ENCODE assay signal across 2 cellular contexts in the genomic region with DNA sequence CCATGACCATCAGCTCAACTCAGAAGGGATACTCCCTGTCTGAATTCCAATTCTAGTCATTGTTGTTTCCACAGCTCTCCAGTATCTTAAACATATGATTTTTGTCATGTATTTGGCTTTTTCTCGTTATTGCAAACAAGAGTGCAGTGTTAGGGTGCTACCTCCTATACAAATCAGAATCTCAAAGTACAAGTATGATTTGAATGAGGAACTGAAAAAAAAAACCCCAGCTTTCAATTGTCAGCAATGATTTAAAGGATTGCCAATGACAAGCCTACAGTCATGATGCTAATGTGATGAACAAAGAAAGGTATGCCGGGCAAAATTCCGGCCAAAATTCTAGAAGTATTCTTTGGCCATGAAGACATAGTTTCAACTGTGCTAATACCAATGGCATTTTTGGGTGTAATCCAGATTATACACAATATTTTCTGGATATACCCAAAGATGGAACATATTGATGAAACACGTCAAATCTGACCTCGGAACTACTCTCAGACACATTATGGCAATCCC.
TF ChIP-seq lines count a peak whose summit lies in the region.

No MANE protein-coding gene starts in this region.

TF ChIP-seq in HepG2, 621 proteins besides CTCF, POLR2A, EP300 and RAD21:
- TF ChIP-seq ZSCAN20 (CRISPR knock-in tag; IDR thresholded peaks at IDR 0.05; ENCODE audit: borderline replicate concordance) (no peak), RCOR2 (CRISPR knock-in tag; IDR thresholded peaks at IDR 0.05) (no peak), PAWR (CRISPR knock-in tag; IDR thresholded peaks at IDR 0.05; ENCODE audit: borderline replicate concordance) (no peak), NFIC (IDR thresholded peaks at IDR 0.05; ENCODE audit: low read length) (no peak), ZNF616 (CRISPR knock-in tag; IDR thresholded peaks at IDR 0.05; ENCODE audit: low read depth) (no peak), ZNF329 (CRISPR knock-in tag; IDR thresholded peaks at IDR 0.05; ENCODE audit: low read depth) (no peak), MTF2 (CRISPR knock-in tag; IDR thresholded peaks at IDR 0.05; ENCODE audit: borderline replicate concordance) (no peak), ZSCAN29 (CRISPR knock-in tag; conservative IDR thresholded peaks at IDR 0.05) (no peak)
- TF ChIP-seq, protein P1, sequence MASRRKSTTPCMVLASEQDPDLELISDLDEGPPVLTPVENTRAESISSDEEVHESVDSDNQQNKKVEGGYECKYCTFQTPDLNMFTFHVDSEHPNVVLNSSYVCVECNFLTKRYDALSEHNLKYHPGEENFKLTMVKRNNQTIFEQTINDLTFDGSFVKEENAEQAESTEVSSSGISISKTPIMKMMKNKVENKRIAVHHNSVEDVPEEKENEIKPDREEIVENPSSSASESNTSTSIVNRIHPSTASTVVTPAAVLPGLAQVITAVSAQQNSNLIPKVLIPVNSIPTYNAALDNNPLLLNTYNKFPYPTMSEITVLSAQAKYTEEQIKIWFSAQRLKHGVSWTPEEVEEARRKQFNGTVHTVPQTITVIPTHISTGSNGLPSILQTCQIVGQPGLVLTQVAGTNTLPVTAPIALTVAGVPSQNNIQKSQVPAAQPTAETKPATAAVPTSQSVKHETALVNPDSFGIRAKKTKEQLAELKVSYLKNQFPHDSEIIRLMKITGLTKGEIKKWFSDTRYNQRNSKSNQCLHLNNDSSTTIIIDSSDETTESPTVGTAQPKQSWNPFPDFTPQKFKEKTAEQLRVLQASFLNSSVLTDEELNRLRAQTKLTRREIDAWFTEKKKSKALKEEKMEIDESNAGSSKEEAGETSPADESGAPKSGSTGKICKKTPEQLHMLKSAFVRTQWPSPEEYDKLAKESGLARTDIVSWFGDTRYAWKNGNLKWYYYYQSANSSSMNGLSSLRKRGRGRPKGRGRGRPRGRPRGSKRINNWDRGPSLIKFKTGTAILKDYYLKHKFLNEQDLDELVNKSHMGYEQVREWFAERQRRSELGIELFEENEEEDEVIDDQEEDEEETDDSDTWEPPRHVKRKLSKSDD (CRISPR knock-in tag; IDR thresholded peaks at IDR 0.05; ENCODE audit: low read depth) = no peak
- TF ChIP-seq, protein P2, sequence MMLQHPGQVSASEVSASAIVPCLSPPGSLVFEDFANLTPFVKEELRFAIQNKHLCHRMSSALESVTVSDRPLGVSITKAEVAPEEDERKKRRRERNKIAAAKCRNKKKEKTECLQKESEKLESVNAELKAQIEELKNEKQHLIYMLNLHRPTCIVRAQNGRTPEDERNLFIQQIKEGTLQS (CRISPR knock-in tag; IDR thresholded peaks at IDR 0.05) = no peak
- TF ChIP-seq, protein P3, sequence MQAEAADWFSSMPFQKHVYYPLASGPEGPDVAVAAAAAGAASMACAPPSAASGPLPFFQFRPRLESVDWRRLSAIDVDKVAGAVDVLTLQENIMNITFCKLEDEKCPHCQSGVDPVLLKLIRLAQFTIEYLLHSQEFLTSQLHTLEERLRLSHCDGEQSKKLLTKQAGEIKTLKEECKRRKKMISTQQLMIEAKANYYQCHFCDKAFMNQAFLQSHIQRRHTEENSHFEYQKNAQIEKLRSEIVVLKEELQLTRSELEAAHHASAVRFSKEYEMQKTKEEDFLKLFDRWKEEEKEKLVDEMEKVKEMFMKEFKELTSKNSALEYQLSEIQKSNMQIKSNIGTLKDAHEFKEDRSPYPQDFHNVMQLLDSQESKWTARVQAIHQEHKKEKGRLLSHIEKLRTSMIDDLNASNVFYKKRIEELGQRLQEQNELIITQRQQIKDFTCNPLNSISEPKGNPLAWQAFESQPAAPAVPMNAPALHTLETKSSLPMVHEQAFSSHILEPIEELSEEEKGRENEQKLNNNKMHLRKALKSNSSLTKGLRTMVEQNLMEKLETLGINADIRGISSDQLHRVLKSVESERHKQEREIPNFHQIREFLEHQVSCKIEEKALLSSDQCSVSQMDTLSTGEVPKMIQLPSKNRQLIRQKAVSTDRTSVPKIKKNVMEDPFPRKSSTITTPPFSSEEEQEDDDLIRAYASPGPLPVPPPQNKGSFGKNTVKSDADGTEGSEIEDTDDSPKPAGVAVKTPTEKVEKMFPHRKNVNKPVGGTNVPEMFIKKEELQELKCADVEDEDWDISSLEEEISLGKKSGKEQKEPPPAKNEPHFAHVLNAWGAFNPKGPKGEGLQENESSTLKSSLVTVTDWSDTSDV (CRISPR knock-in tag; IDR thresholded peaks at IDR 0.05) = no peak
- TF ChIP-seq, protein P4, sequence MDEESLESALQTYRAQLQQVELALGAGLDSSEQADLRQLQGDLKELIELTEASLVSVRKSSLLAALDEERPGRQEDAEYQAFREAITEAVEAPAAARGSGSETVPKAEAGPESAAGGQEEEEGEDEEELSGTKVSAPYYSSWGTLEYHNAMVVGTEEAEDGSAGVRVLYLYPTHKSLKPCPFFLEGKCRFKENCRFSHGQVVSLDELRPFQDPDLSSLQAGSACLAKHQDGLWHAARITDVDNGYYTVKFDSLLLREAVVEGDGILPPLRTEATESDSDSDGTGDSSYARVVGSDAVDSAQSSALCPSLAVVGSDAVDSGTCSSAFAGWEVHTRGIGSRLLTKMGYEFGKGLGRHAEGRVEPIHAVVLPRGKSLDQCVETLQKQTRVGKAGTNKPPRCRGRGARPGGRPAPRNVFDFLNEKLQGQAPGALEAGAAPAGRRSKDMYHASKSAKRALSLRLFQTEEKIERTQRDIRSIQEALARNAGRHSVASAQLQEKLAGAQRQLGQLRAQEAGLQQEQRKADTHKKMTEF (CRISPR knock-in tag; IDR thresholded peaks at IDR 0.05) = no peak
- TF ChIP-seq, protein P5, sequence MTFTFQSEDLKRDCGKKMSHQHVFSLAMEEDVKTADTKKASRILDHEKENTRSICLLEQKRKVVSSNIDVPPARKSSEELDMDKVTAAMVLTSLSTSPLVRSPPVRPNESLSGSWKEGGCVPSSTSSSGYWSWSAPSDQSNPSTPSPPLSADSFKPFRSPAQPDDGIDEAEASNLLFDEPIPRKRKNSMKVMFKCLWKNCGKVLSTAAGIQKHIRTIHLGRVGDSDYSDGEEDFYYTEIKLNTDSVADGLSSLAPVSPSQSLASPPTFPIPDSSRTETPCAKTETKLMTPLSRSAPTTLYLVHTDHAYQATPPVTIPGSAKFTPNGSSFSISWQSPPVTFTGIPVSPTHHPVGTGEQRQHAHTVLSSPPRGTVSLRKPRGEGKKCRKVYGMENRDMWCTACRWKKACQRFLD (CRISPR knock-in tag; IDR thresholded peaks at IDR 0.05; ENCODE audit: borderline replicate concordance) = no peak

TF ChIP-seq in GM12878, 131 proteins besides CTCF, POLR2A, EP300 and RAD21:
- TF ChIP-seq SPI1 (IDR thresholded peaks at IDR 0.05; ENCODE audit: borderline replicate concordance, insufficient read depth, low read depth, low read length) (peak; percentile 62; the same call in 1 of the 2 replicates), MYC (IDR thresholded peaks at IDR 0.05; ENCODE audit: insufficient read depth, insufficient read length, insufficient replicate concordance, low read length, severe bottlenecking) (no peak)
- TF ChIP-seq, protein P6, sequence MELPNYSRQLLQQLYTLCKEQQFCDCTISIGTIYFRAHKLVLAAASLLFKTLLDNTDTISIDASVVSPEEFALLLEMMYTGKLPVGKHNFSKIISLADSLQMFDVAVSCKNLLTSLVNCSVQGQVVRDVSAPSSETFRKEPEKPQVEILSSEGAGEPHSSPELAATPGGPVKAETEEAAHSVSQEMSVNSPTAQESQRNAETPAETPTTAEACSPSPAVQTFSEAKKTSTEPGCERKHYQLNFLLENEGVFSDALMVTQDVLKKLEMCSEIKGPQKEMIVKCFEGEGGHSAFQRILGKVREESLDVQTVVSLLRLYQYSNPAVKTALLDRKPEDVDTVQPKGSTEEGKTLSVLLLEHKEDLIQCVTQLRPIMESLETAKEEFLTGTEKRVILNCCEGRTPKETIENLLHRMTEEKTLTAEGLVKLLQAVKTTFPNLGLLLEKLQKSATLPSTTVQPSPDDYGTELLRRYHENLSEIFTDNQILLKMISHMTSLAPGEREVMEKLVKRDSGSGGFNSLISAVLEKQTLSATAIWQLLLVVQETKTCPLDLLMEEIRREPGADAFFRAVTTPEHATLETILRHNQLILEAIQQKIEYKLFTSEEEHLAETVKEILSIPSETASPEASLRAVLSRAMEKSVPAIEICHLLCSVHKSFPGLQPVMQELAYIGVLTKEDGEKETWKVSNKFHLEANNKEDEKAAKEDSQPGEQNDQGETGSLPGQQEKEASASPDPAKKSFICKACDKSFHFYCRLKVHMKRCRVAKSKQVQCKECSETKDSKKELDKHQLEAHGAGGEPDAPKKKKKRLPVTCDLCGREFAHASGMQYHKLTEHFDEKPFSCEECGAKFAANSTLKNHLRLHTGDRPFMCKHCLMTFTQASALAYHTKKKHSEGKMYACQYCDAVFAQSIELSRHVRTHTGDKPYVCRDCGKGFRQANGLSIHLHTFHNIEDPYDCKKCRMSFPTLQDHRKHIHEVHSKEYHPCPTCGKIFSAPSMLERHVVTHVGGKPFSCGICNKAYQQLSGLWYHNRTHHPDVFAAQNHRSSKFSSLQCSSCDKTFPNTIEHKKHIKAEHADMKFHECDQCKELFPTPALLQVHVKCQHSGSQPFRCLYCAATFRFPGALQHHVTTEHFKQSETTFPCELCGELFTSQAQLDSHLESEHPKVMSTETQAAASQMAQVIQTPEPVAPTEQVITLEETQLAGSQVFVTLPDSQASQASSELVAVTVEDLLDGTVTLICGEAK (IDR thresholded peaks at IDR 0.05; ENCODE audit: borderline replicate concordance) = no peak
